ENCODE assay signal across 1 cellular context in the genomic region with DNA sequence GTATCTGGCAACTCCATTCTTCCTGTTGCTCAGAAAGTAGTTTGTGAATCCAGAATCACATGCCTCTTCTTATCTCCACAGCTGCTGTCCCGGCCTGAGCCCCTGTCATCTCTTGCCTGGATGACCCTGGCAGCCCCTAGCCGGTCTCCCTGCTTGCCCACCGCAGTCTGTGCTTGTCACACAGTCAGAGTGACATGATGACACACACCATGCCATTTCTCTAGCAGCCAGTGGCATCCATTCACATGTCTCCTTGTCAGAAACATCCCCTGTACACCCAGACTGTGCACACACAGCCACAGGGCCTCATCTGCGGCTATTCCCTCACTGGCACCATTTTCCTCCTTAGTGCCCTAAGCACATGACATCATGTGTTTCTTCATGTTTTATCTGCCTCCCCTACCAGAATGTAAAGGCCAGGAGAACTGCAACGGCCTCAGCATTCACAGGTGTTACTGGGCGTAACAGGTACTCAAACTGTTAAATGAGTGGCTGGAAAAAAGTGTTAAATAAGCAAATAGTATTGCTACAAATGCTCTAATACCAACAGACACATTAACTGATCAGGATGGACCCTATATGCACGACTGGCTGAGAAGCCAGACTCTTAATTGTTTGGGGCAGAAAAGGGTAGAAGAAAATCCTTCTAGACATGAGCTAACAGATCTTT.
TF ChIP-seq lines count a peak whose summit lies in the region.

No MANE protein-coding gene starts in this region.

TF ChIP-seq in IMR-90, 13 proteins besides CTCF, POLR2A, EP300 and RAD21 (continued from another document):
- no peak for TF ChIP-seq MXI1 (IDR thresholded peaks at IDR 0.05; ENCODE audit: borderline replicate concordance, low read depth, low read length)
- TF ChIP-seq, protein P1, sequence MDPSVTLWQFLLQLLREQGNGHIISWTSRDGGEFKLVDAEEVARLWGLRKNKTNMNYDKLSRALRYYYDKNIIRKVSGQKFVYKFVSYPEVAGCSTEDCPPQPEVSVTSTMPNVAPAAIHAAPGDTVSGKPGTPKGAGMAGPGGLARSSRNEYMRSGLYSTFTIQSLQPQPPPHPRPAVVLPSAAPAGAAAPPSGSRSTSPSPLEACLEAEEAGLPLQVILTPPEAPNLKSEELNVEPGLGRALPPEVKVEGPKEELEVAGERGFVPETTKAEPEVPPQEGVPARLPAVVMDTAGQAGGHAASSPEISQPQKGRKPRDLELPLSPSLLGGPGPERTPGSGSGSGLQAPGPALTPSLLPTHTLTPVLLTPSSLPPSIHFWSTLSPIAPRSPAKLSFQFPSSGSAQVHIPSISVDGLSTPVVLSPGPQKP (IDR thresholded peaks at IDR 0.05; ENCODE audit: borderline replicate concordance, low read depth, low read length), result no peak
- TF ChIP-seq FOS (IDR thresholded peaks at IDR 0.05; ENCODE audit: low read depth, low read length), result no peak
- no peak for TF ChIP-seq NFE2L2 (IDR thresholded peaks at IDR 0.05; ENCODE audit: low read depth, low read length)
- TF ChIP-seq MAZ (IDR thresholded peaks at IDR 0.05; ENCODE audit: borderline replicate concordance, low read depth, low read length), result no peak
- TF ChIP-seq MAFK (IDR thresholded peaks at IDR 0.05; ENCODE audit: low read depth, low read length), result no peak
- no peak for TF ChIP-seq CEBPB (IDR thresholded peaks at IDR 0.05; ENCODE audit: low read depth, low read length)
- no peak for TF ChIP-seq CHD1 (IDR thresholded peaks at IDR 0.05; ENCODE audit: low read depth, low read length)
- TF ChIP-seq BHLHE40 (IDR thresholded peaks at IDR 0.05; ENCODE audit: low read depth, low read length), result no peak
- TF ChIP-seq SMC3 (IDR thresholded peaks at IDR 0.05; ENCODE audit: low read depth, low read length), result no peak
- no peak for TF ChIP-seq RFX5 (IDR thresholded peaks at IDR 0.05; ENCODE audit: low read depth, low read length)
- no peak for TF ChIP-seq RCOR1 (IDR thresholded peaks at IDR 0.05; ENCODE audit: insufficient replicate concordance, low read length)
